In the genomic region with DNA sequence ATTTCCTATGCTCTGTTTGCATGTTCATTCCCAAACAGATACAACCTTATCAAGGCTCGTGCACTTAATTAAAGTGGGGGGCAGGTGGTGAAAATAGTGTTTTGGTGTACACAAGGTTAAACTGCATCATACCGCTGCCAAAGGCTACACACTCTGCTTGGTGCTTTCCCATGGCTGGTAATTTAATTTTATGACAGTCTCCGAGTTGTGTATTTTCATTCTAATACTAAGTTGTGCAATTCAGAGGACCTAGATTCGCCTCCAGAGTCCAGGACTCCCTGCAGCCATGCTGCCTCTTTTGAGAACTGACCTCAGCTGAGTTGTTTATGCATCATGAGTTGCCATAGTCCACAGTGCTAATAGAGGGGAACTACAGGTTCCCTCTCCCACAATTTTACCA, we compare ENCODE assay signal across 7 cellular contexts. TPM values are rescaled to one million over a fixed set of nuclear protein-coding genes. Genes with fewer than 3 reads are reported as not detected.
"Had no signal": no experiment of that assay in that cellular context is flagged by ENCODE, and none has a peak within 500 bp of the region (broad histone marks: within the 10 kb centered on the region; RNA-seq: fewer than 3 reads in every experiment).

No MANE protein-coding gene starts in this region.

RNA-seq across cellular contexts. Expression of a gene that starts 7.0 kb away (rescaled TPM):
- total RNA-seq: GM23248, H4, H7, HepG2, HFFc6, HT-29 had no signal
- polyA plus RNA-seq: GM23248, HepG2, IgD-negative memory B cell had no signal
